14 cellular contexts compared by ENCODE assay signal in genomic region chr2:218884519-218884918, GRCh38. TPM values are rescaled to one million over a fixed set of nuclear protein-coding genes. Genes with fewer than 3 reads are reported as not detected.
DNase-seq lines count a peak whose midpoint lies in the region; ATAC-seq and TF ChIP-seq lines count a peak whose summit lies in the region.
"Had no signal": no experiment of that assay in that cellular context is flagged by ENCODE, and none has a peak within 500 bp of the region (broad histone marks: within the 10 kb centered on the region; RNA-seq: fewer than 3 reads in every experiment).

No MANE protein-coding gene starts in this region.

- no peaks in the 10 kb centered on the region for H3K36me3 Mint-ChIP-seq in CD4-positive, alpha-beta T cell (ENCODE audit: low read depth)
- H3K36me3 Mint-ChIP-seq in activated naive CD8-positive, alpha-beta T cell treated with anti-CD3 and anti-CD28 coated beads for 36 hours = peaks cover 3% of the 10 kb centered on the region
- H3K36me3 Mint-ChIP-seq in nephron (ENCODE audit: low read depth) = no peaks in the 10 kb centered on the region

- peak overlapping the region; percentile 70 for H3K4me3 ChIP-seq in GM12865 (ENCODE audit: low read depth, low read length)

- H3K27me3 Mint-ChIP-seq in CD4-positive, alpha-beta T cell = peaks cover 3% of the 10 kb centered on the region
- H3K27me3 Mint-ChIP-seq in activated naive CD8-positive, alpha-beta T cell treated with anti-CD3 and anti-CD28 coated beads for 36 hours = peaks cover 10% of the 10 kb centered on the region
- H3K27me3 Mint-ChIP-seq in nephron (ENCODE audit: low read depth) = peaks cover 79% of the 10 kb centered on the region

- no peak overlapping the region for H3K27ac ChIP-seq in CD4-positive, alpha-beta T cell (ENCODE audit: low read depth, low read length)

- POLR2A ChIA-PET in CD4-positive, alpha-beta T cell (lab: Charles Lee) = interaction anchor here (19.6 kb wide), 1 partner anchor 11 kb away, joined by 455 read pairs; no protein-coding TSS in a partner anchor

- CTCF ChIA-PET in CD4-positive, alpha-beta T cell (lab: Charles Lee) = interaction anchor here (1.7 to 12.1 kb wide), 2 partner anchors 8 to 12 kb away, joined by 7 to 500 read pairs; no protein-coding TSS in a partner anchor

- H3K27me3 ChIP-seq in CD4-positive, alpha-beta T cell (ENCODE audit: control insufficient read depth, insufficient read depth, low read length) = no peaks in the 10 kb centered on the region

- DNase-seq in CD4-positive, alpha-beta T cell = no peak
- DNase-seq in GM12865 (ENCODE audit: low read depth) (no peak), HT-29 (ENCODE audit: low spot score) (no peak), NCI-H2029 (lab: John Stamatoyannopoulos, UW) (no peak)
- DNase-seq in activated naive CD8-positive, alpha-beta T cell treated with anti-CD3 and anti-CD28 coated beads for 36 hours = no peak
- DNase-seq: caudate nucleus; DMS79; effector memory CD4-positive, alpha-beta T cell; hippocampal formation; left colon; NCI-H1092 had no signal

- peaks cover 50% of the 10 kb centered on the region for H3K4me1 Mint-ChIP-seq in CD4-positive, alpha-beta T cell (ENCODE audit: low read depth)
- peaks cover 35% of the 10 kb centered on the region for H3K4me1 Mint-ChIP-seq in activated naive CD8-positive, alpha-beta T cell treated with anti-CD3 and anti-CD28 coated beads for 36 hours
- peaks cover 56% of the 10 kb centered on the region for H3K4me1 Mint-ChIP-seq in nephron

- no peaks in the 10 kb centered on the region for H3K9me3 Mint-ChIP-seq in CD4-positive, alpha-beta T cell
- no peaks in the 10 kb centered on the region for H3K9me3 Mint-ChIP-seq in activated naive CD8-positive, alpha-beta T cell treated with anti-CD3 and anti-CD28 coated beads for 36 hours
- H3K9me3 Mint-ChIP-seq in nephron = no peaks in the 10 kb centered on the region
- H3K9me3 Mint-ChIP-seq: activated naive CD4-positive, alpha-beta T cell treated with anti-CD3 and anti-CD28 coated beads, Interleukin-2, amount 50 U/mL, for 72 hours had no signal

- H3K9me3 ChIP-seq in CD4-positive, alpha-beta T cell (ENCODE audit: control insufficient read depth, low read length) = no peaks in the 10 kb centered on the region

- intact Hi-C loops in CD4-positive, alpha-beta T cell (cut with DNase I, micrococcal nuclease) = no loop called here

- TF ChIP-seq CTCF in CD4-positive, alpha-beta T cell (IDR thresholded peaks at IDR 0.05) = no peak
- TF ChIP-seq CTCF in GM12865 (IDR thresholded peaks at IDR 0.05; ENCODE audit: insufficient read depth, low read depth, low read length, missing control alignments) (no peak), nephron (IDR thresholded peaks at IDR 0.05; ENCODE audit: unreplicated experiment in 3 of 3) (no peak)

- peak overlapping the region; percentile 45 for H3K27ac Mint-ChIP-seq in CD4-positive, alpha-beta T cell
- H3K27ac Mint-ChIP-seq in activated naive CD8-positive, alpha-beta T cell treated with anti-CD3 and anti-CD28 coated beads for 36 hours = no peak overlapping the region
- H3K27ac Mint-ChIP-seq in nephron = no peak overlapping the region
- H3K27ac Mint-ChIP-seq: activated naive CD4-positive, alpha-beta T cell treated with anti-CD3 and anti-CD28 coated beads, Interleukin-2, amount 50 U/mL, for 72 hours had no signal

- H3K4me3 Mint-ChIP-seq in CD4-positive, alpha-beta T cell = peak overlapping the region; percentile 40
- H3K4me3 Mint-ChIP-seq in activated naive CD8-positive, alpha-beta T cell treated with anti-CD3 and anti-CD28 coated beads for 36 hours = peak overlapping the region; percentile 63
- H3K4me3 Mint-ChIP-seq in nephron = peak overlapping the region; percentile 48 to 79 (median 60)

- no peak for ATAC-seq in CD4-positive, alpha-beta T cell (ENCODE audit: poor library complexity)
- no peak for ATAC-seq in GM21390 (IDR thresholded peaks at IDR 0.05; ENCODE audit: unreplicated experiment)
- ATAC-seq: activated naive CD4-positive, alpha-beta T cell treated with anti-CD3 and anti-CD28 coated beads, Interleukin-2, amount 50 U/mL, for 72 hours had no signal

RNA-seq across cellular contexts. Expression of gene WNT10A, which starts 3.9 kb away (rescaled TPM):
- 1 to 10 TPM; 4.8 to 6.6 TPM for total RNA-seq in CD4-positive, alpha-beta T cell
- total RNA-seq in activated naive CD8-positive, alpha-beta T cell treated with anti-CD3 and anti-CD28 coated beads for 36 hours = 1 to 10 TPM; 6.8 to 7.1 TPM
- total RNA-seq in HT-29 (2014; rRNA removed; shearing (Covaris generic)) = 14.9 and 18.7 TPM in 2 replicates

RNA-seq across cellular contexts. Expression of gene WNT6, which starts 24.9 kb away (rescaled TPM):
- total RNA-seq in CD4-positive, alpha-beta T cell = not detected
- under 1 TPM in 1 of 2 experiments, not detected in 1; 0.21 TPM for total RNA-seq in activated naive CD8-positive, alpha-beta T cell treated with anti-CD3 and anti-CD28 coated beads for 36 hours
- not detected in 2 replicates for total RNA-seq in HT-29 (2014; rRNA removed; shearing (Covaris generic))
- total RNA-seq: activated naive CD4-positive, alpha-beta T cell treated with anti-CD3 and anti-CD28 coated beads, Interleukin-2, amount 50 U/mL, for 72 hours had no signal

RNA-seq across cellular contexts. Expression of gene PRKAG3, which starts 52.9 kb away (rescaled TPM):
- total RNA-seq in CD4-positive, alpha-beta T cell = not detected
- total RNA-seq in activated naive CD8-positive, alpha-beta T cell treated with anti-CD3 and anti-CD28 coated beads for 36 hours = not detected
- total RNA-seq in HT-29 (2014; rRNA removed; shearing (Covaris generic)) = not detected in 2 replicates
- total RNA-seq: activated naive CD4-positive, alpha-beta T cell treated with anti-CD3 and anti-CD28 coated beads, Interleukin-2, amount 50 U/mL, for 72 hours; left colon had no signal
